ENCODE assay signal across 7 cellular contexts in the genomic region with DNA sequence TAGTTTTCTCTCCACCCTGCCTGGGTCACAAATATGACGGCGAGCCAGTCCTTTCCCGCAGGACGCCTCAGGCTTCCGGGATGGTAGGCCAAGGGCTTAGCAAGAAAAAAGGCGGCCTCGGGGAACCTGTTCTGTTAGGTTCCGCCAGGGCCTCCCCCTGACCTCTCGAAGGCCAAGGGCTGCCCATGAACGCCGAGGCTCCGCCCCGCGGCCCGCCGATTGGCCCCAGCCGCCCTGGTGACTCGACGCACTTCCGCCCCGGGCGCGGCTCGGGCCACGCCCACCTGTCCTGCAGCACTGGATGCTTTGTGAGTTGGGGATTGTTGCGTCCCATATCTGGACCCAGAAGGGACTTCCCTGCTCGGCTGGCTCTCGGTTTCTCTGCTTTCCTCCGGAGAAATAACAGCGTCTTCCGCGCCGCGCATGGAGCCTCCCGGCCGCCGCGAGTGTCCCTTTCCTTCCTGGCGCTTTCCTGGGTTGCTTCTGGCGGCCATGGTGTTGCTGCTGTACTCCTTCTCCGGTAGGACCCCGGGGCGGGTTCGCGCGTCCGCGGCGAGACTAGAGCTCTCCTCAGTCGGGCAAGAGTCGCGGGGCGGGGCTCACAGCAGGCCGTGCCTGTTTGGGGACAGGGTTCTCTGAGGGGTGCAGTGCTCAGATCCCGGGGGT. TPM values are rescaled to one million over a fixed set of nuclear protein-coding genes. Genes with fewer than 3 reads are reported as not detected.
DNase-seq lines count a peak whose midpoint lies in the region; ATAC-seq, FAIRE-seq and TF ChIP-seq lines count a peak whose summit lies in the region.

TSS of gene CD46 (plus strand) at position 265 of the 666 bp plus-strand sequence. CDS start at position 424, 159 bp downstream.

- DNase-seq in GM18507 (ENCODE audit: extremely low spot score, insufficient read length, low read depth) (peak; percentile 81), NCI-H2029 treated with DMSO at 0.1 percent for 48 hours (lab: John Stamatoyannopoulos, UW) (peak; percentile 67), T-helper 9 cell (peak; percentile 89), astrocyte of the cerebellum (ENCODE audit: low read depth) (peak; percentile 53), hepatocyte (ENCODE audit: low spot score) (peak; percentile 99), retina (peak; percentile 98)

- H3K9me2 ChIP-seq in hepatocyte (replicated peaks; ENCODE audit: insufficient read depth), result no peaks in the 10 kb centered on the region

- peak; percentile 96 for FAIRE-seq in GM18507 (lab: Jason Lieb, UNC)

- in situ Hi-C loops in astrocyte of the cerebellum (cut with HindIII; ENCODE audit: low sequenced_read_pairs), result no loop called here

- no peaks in the 10 kb centered on the region for H3K36me3 ChIP-seq in hepatocyte (replicated peaks; ENCODE audit: insufficient read depth, low read depth)

- no peaks in the 10 kb centered on the region for H3K9me3 ChIP-seq in hepatocyte (ENCODE audit: low read depth)

- H3K27me3 ChIP-seq in hepatocyte, result no peaks in the 10 kb centered on the region

- peaks cover 57% of the 10 kb centered on the region for H3K79me2 ChIP-seq in hepatocyte

- TF ChIP-seq CTCF in astrocyte of the cerebellum (IDR thresholded peaks at IDR 0.05; ENCODE audit: low read depth, low read length, missing control alignments) (no peak), hepatocyte (IDR thresholded peaks at IDR 0.05; ENCODE audit: poor library complexity) (no peak)

- H3K4me3 ChIP-seq in astrocyte of the cerebellum (ENCODE audit: low read depth, low read length) (peak within 1 kb of the TSS; percentile 93), hepatocyte (peak within 1 kb of the TSS; percentile 67)

- H2AFZ ChIP-seq in hepatocyte, result peak within 1 kb of the TSS; percentile 42

- under 1% methylated on average over 55 of the region's 55 CpGs for WGBS in hepatocyte (ENCODE audit: low lambda C conversion rate, missing lambda C conversion rate)

- peaks cover 41% of the 10 kb centered on the region for H4K20me1 ChIP-seq in hepatocyte (ENCODE audit: insufficient read depth, poor library complexity, severe bottlenecking)

- peak within 1 kb of the TSS; percentile 95 for H3K27ac ChIP-seq in hepatocyte

- peak within 1 kb of the TSS; percentile 89 for H3K4me2 ChIP-seq in hepatocyte

- peaks cover 48% of the 10 kb centered on the region for H3K4me1 ChIP-seq in hepatocyte (ENCODE audit: insufficient read depth)

- peak; percentile 97 for ATAC-seq in HG02981 (IDR thresholded peaks at IDR 0.05; ENCODE audit: unreplicated experiment)

RNA-seq across cellular contexts. Expression of gene CD46, which starts in this region (rescaled TPM):
- total RNA-seq in hepatocyte, result 228 and 235 TPM in 2 replicates
- 176 and 192 TPM in 2 replicates for polyA plus RNA-seq in hepatocyte

Comparison
In these comparisons a context has a peak if more than half of its experiments do, and no peak if none do; other contexts are left out.
1. Peak in every context shown above with its lines: DNase-seq, ATAC-seq, H3K4me3 ChIP-seq and H3K27ac ChIP-seq.